Comparison of ENCODE assay signal across 9 cellular contexts in the genomic region with DNA sequence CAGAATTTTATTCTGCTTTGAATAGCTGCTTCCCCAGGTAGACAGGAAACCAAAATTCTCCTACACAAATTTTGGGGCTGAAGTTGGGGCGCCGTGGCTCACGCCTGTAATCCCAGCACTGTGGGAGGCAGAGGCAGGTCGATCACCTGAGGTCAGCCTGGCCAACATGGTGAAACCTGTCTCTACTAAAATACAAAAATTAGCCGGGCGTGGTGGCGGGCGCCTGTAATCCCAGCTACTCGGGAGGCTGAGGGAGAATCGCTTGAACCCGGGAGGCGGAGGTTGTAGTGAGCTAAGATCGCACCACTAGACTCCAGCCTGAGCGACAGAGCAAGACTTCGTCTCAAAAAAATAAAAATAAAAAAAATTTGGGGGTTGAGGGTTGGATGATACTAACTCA. TPM values are rescaled to one million over a fixed set of nuclear protein-coding genes. Genes with fewer than 3 reads are reported as not detected.
A peak's percentile ranks its signal among the peaks of the same experiment; 100 is the strongest.
DNase-seq lines count a peak whose midpoint lies in the region; ATAC-seq, FAIRE-seq and TF ChIP-seq lines count a peak whose summit lies in the region.
"Not testable (repeated sequence)": the region's sequence is repeated elsewhere in the genome, so short reads cannot be mapped to it uniquely, and the experiment has no call there.
"Had no signal": no experiment of that assay in that cellular context is flagged by ENCODE, and none has a peak within 500 bp of the region (broad histone marks: within the 10 kb centered on the region; RNA-seq: fewer than 3 reads in every experiment).

No MANE protein-coding gene starts in this region.

- CTCF ChIA-PET in activated CD8-positive, alpha-beta memory T cell treated with anti-CD3 and anti-CD28 coated beads, Interleukin-2, amount 10 ng/mL, durations not matched to agents 7 days and 5 days (lab: Charles Lee): interaction anchor here (0.6 to 1.7 kb wide), 7 partner anchors 19 to 393 kb away, joined by 3 to 11 read pairs (median 3); partner anchors contain the start of gene HNRNPH1

- not testable (repeated sequence) for TF ChIP-seq POLR2A in upper lobe of left lung (IDR thresholded peaks at IDR 0.05)

- not testable (repeated sequence) for ATAC-seq in DND-41 (ENCODE audit: insufficient read depth, low read depth); activated CD8-positive, alpha-beta memory T cell treated with anti-CD3 and anti-CD28 coated beads, Interleukin-2, amount 10 ng/mL, durations not matched to agents 7 days and 5 days; upper lobe of left lung (ENCODE audit: low FRiP score in 2 of 2)

- H3K79me2 ChIP-seq in DND-41 (ENCODE audit: insufficient read depth, low read length): peaks cover 50% of the 10 kb centered on the region

- peaks cover 42% of the 10 kb centered on the region for H3K4me1 ChIP-seq in DND-41 (ENCODE audit: insufficient read depth, low read length)
- not testable (repeated sequence) for H3K4me1 ChIP-seq in NT2/D1 (ENCODE audit: insufficient read depth, insufficient read length)
- H3K4me1 ChIP-seq in rectal smooth muscle tissue (ENCODE audit: control insufficient read depth, insufficient read depth, low read length): peaks cover 14% of the 10 kb centered on the region
- H3K4me1 ChIP-seq in upper lobe of left lung: peaks cover 25 to 41% (median 36%) of the 10 kb centered on the region in 4 donors

- H3K4me2 ChIP-seq in DND-41 (ENCODE audit: insufficient read depth, low read length): peak overlapping the region; percentile 74

- not testable (repeated sequence) for FAIRE-seq in bronchial epithelial cell (lab: Jason Lieb, UNC)

- H3K27me3 Mint-ChIP-seq in activated CD8-positive, alpha-beta memory T cell treated with anti-CD3 and anti-CD28 coated beads, Interleukin-2, amount 10 ng/mL, durations not matched to agents 7 days and 5 days; mesothelial cell of epicardium (ENCODE audit: low read depth): not testable (repeated sequence)

- H3K9ac ChIP-seq in DND-41 (ENCODE audit: low read depth, low read length): peak overlapping the region; percentile 86
- not testable (repeated sequence) for H3K9ac ChIP-seq in NT2/D1 (ENCODE audit: insufficient read length, low read depth)
- peak overlapping the region; percentile 51 for H3K9ac ChIP-seq in rectal smooth muscle tissue (ENCODE audit: low read length)

- peaks cover 15% of the 10 kb centered on the region for H3K36me3 ChIP-seq in DND-41 (ENCODE audit: insufficient read depth, low read length)
- H3K36me3 ChIP-seq in NT2/D1 (ENCODE audit: insufficient read depth, insufficient read length, low read length): peaks cover 19% of the 10 kb centered on the region
- H3K36me3 ChIP-seq in bronchial epithelial cell (ENCODE audit: control insufficient read depth, insufficient read depth, low read length); rectal smooth muscle tissue (ENCODE audit: control insufficient read depth, insufficient read depth, low read length); upper lobe of left lung: not testable (repeated sequence)

- not testable (repeated sequence) for TF ChIP-seq CTCF in DND-41 (IDR thresholded peaks at IDR 0.05; ENCODE audit: borderline replicate concordance, extremely low read depth, low read length, poor library complexity, severe bottlenecking); bronchial epithelial cell (IDR thresholded peaks at IDR 0.05; ENCODE audit: insufficient read depth, low read length, severe bottlenecking); foreskin fibroblast (IDR thresholded peaks at IDR 0.05; ENCODE audit: low read depth, low read length); mesothelial cell of epicardium (IDR thresholded peaks at IDR 0.05; ENCODE audit: unreplicated experiment); upper lobe of left lung (IDR thresholded peaks at IDR 0.05)

- 95 to 96% methylated on average over 15 of the region's 15 CpGs for WGBS in upper lobe of left lung, 2 donors

- H2AFZ ChIP-seq in DND-41 (ENCODE audit: low read depth, low read length): peak overlapping the region; percentile 81

- peaks cover 27% of the 10 kb centered on the region for H3K36me3 Mint-ChIP-seq in activated CD8-positive, alpha-beta memory T cell treated with anti-CD3 and anti-CD28 coated beads, Interleukin-2, amount 10 ng/mL, durations not matched to agents 7 days and 5 days
- H3K36me3 Mint-ChIP-seq in mesothelial cell of epicardium: not testable (repeated sequence)

- H3K9me3 Mint-ChIP-seq in activated CD8-positive, alpha-beta memory T cell treated with anti-CD3 and anti-CD28 coated beads, Interleukin-2, amount 10 ng/mL, durations not matched to agents 7 days and 5 days (ENCODE audit: low read depth); mesothelial cell of epicardium: not testable (repeated sequence)

- peaks cover 35% of the 10 kb centered on the region for H3K4me1 Mint-ChIP-seq in activated CD8-positive, alpha-beta memory T cell treated with anti-CD3 and anti-CD28 coated beads, Interleukin-2, amount 10 ng/mL, durations not matched to agents 7 days and 5 days
- H3K4me1 Mint-ChIP-seq in mesothelial cell of epicardium: peaks cover 27% of the 10 kb centered on the region

- peak overlapping the region; percentile 93 for H3K4me3 Mint-ChIP-seq in activated CD8-positive, alpha-beta memory T cell treated with anti-CD3 and anti-CD28 coated beads, Interleukin-2, amount 10 ng/mL, durations not matched to agents 7 days and 5 days
- H3K4me3 Mint-ChIP-seq in mesothelial cell of epicardium: peak overlapping the region; percentile 97

- H4K20me1 ChIP-seq in DND-41 (ENCODE audit: insufficient read depth, low read length): peaks cover 20% of the 10 kb centered on the region

- peak overlapping the region; percentile 99 for H3K27ac Mint-ChIP-seq in activated CD8-positive, alpha-beta memory T cell treated with anti-CD3 and anti-CD28 coated beads, Interleukin-2, amount 10 ng/mL, durations not matched to agents 7 days and 5 days
- H3K27ac Mint-ChIP-seq in mesothelial cell of epicardium: peak overlapping the region; percentile 100

- not testable (repeated sequence) for TF ChIP-seq EP300 in upper lobe of left lung (IDR thresholded peaks at IDR 0.05)

- not testable (repeated sequence) for H3K27me3 ChIP-seq in DND-41 (ENCODE audit: insufficient read depth, low read length, poor library complexity); NT2/D1 (ENCODE audit: insufficient read depth, insufficient read length); bronchial epithelial cell (ENCODE audit: control insufficient read depth, insufficient read depth, low read length); rectal smooth muscle tissue (ENCODE audit: control insufficient read depth, insufficient read depth, low read length); upper lobe of left lung

- DNase-seq in DND-41; NT2/D1 (ENCODE audit: low read depth, low spot score); activated CD8-positive, alpha-beta memory T cell treated with anti-CD3 and anti-CD28 coated beads, Interleukin-2, amount 10 ng/mL, durations not matched to agents 7 days and 5 days; bronchial epithelial cell (ENCODE audit: low read depth); foreskin fibroblast; mesothelial cell of epicardium (ENCODE audit: low spot score in 2 of 2, unreplicated experiment in 2 of 2); upper lobe of left lung: not testable (repeated sequence)

- H3K9me3 ChIP-seq in DND-41 (ENCODE audit: insufficient read depth, low read length, severe bottlenecking); NT2/D1 (ENCODE audit: insufficient read depth, low read length); upper lobe of left lung: not testable (repeated sequence)

- H3K4me3 ChIP-seq in DND-41 (ENCODE audit: low read depth in 1 of 2, low read length in 2 of 2) (peak overlapping the region; percentile 70 to 77; a peak in 3 of 4 replicates), NT2/D1 (ENCODE audit: insufficient read length, low read depth) (peak overlapping the region; percentile 62), bronchial epithelial cell (ENCODE audit: low read depth, low read length) (peak overlapping the region; percentile 80), foreskin fibroblast (ENCODE audit: low read depth in 1 of 2, low read length in 2 of 2) (peak overlapping the region; percentile 73 to 77), rectal smooth muscle tissue (ENCODE audit: low read length) (peak overlapping the region; percentile 89), upper lobe of left lung (peak overlapping the region in 3 of 4 donors; percentile 91 to 99 (median 94))

- H3K27ac ChIP-seq in DND-41 (ENCODE audit: low read length) (peak overlapping the region; percentile 93), rectal smooth muscle tissue (ENCODE audit: low read depth, low read length) (peak overlapping the region; percentile 94), upper lobe of left lung (peak overlapping the region; percentile 90 to 99 (median 99))

RNA-seq across cellular contexts. Expression of gene CANX, which starts 1.2 kb away (rescaled TPM):
- total RNA-seq in activated CD8-positive, alpha-beta memory T cell treated with anti-CD3 and anti-CD28 coated beads, Interleukin-2, amount 10 ng/mL, durations not matched to agents 7 days and 5 days: 100 to 1,000 TPM; 273 to 457 TPM
- 925 and 1,015 TPM in 2 replicates for total RNA-seq in bronchial epithelial cell
- total RNA-seq in mesothelial cell of epicardium: 487 to 514 TPM (median 500 TPM) in 3 replicates
- total RNA-seq in upper lobe of left lung: 100 to 1,000 TPM; 139 to 754 (median 342) TPM

RNA-seq across cellular contexts. Expression of gene CBY3, which starts 16.7 kb away (rescaled TPM):
- total RNA-seq in activated CD8-positive, alpha-beta memory T cell treated with anti-CD3 and anti-CD28 coated beads, Interleukin-2, amount 10 ng/mL, durations not matched to agents 7 days and 5 days: under 1 TPM in 1 of 2 experiments, not detected in 1; 0.59 TPM
- total RNA-seq in bronchial epithelial cell (not detected in 2 replicates), mesothelial cell of epicardium (0.47 TPM in 1 of 3 replicates, not detected in the others), upper lobe of left lung (1 to 10 TPM in 3 of 6 donors, not detected in 3; 1.7 to 2.1 (median 1.8) TPM)
- total RNA-seq: esophagus mucosa had no signal

RNA-seq across cellular contexts. Expression of gene MAML1, which starts 35.1 kb away (rescaled TPM):
- 10 to 100 TPM; 34.7 to 34.9 TPM for total RNA-seq in activated CD8-positive, alpha-beta memory T cell treated with anti-CD3 and anti-CD28 coated beads, Interleukin-2, amount 10 ng/mL, durations not matched to agents 7 days and 5 days
- 4.2 TPM in 2 replicates for total RNA-seq in bronchial epithelial cell
- 47.6 to 50.6 TPM (median 49.6 TPM) in 3 replicates for total RNA-seq in mesothelial cell of epicardium
- total RNA-seq in upper lobe of left lung: 10 to 100 TPM; 22.5 to 59.7 (median 26.7) TPM
